ENCODE assay signal across 1 cellular context in the genomic region with DNA sequence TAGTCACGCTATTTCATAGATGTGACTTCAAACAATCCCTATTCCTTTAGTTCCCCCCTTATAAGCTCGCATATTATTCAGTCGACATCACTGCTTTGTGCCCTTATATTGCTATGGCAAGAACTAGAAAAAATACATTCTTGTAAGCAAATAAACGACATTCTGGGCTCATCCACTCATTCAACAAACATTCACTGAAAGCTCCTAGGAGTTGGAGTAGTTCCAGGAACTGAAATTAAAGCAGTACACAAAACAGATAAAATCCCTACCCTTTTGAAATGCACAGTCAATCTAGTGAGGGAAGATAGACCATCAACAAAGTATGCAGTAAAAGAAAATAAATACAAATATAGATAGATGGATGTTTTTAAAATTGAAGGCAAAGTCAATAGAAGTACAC.
TF ChIP-seq lines count a peak whose summit lies in the region.

No MANE protein-coding gene starts in this region.

TF ChIP-seq in HepG2, 621 proteins besides CTCF, POLR2A, EP300 and RAD21:
- TF ChIP-seq, protein P1, sequence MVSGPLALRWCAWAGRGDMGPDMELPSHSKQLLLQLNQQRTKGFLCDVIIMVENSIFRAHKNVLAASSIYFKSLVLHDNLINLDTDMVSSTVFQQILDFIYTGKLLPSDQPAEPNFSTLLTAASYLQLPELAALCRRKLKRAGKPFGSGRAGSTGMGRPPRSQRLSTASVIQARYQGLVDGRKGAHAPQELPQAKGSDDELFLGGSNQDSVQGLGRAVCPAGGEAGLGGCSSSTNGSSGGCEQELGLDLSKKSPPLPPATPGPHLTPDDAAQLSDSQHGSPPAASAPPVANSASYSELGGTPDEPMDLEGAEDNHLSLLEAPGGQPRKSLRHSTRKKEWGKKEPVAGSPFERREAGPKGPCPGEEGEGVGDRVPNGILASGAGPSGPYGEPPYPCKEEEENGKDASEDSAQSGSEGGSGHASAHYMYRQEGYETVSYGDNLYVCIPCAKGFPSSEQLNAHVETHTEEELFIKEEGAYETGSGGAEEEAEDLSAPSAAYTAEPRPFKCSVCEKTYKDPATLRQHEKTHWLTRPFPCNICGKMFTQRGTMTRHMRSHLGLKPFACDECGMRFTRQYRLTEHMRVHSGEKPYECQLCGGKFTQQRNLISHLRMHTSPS (CRISPR knock-in tag; IDR thresholded peaks at IDR 0.05; ENCODE audit: low read depth): no peak
- TF ChIP-seq ZNF274 (CRISPR knock-in tag; IDR thresholded peaks at IDR 0.05) (no peak), ZNF207 (IDR thresholded peaks at IDR 0.05; ENCODE audit: borderline replicate concordance) (no peak), FOXK2 (IDR thresholded peaks at IDR 0.05) (no peak), ZNF292 (CRISPR knock-in tag; IDR thresholded peaks at IDR 0.05; ENCODE audit: borderline replicate concordance, low read depth) (no peak), THAP11 (CRISPR knock-in tag; IDR thresholded peaks at IDR 0.05) (no peak)
- TF ChIP-seq, protein P2, sequence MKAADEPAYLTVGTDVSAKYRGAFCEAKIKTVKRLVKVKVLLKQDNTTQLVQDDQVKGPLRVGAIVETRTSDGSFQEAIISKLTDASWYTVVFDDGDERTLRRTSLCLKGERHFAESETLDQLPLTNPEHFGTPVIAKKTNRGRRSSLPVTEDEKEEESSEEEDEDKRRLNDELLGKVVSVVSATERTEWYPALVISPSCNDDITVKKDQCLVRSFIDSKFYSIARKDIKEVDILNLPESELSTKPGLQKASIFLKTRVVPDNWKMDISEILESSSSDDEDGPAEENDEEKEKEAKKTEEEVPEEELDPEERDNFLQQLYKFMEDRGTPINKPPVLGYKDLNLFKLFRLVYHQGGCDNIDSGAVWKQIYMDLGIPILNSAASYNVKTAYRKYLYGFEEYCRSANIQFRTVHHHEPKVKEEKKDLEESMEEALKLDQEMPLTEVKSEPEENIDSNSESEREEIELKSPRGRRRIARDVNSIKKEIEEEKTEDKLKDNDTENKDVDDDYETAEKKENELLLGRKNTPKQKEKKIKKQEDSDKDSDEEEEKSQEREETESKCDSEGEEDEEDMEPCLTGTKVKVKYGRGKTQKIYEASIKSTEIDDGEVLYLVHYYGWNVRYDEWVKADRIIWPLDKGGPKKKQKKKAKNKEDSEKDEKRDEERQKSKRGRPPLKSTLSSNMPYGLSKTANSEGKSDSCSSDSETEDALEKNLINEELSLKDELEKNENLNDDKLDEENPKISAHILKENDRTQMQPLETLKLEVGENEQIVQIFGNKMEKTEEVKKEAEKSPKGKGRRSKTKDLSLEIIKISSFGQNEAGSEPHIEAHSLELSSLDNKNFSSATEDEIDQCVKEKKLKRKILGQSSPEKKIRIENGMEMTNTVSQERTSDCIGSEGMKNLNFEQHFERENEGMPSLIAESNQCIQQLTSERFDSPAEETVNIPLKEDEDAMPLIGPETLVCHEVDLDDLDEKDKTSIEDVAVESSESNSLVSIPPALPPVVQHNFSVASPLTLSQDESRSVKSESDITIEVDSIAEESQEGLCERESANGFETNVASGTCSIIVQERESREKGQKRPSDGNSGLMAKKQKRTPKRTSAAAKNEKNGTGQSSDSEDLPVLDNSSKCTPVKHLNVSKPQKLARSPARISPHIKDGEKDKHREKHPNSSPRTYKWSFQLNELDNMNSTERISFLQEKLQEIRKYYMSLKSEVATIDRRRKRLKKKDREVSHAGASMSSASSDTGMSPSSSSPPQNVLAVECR (CRISPR knock-in tag; IDR thresholded peaks at IDR 0.05; ENCODE audit: borderline replicate concordance): no peak
